In genomic region chr14:102026934-102027333, GRCh38 we compare ENCODE assay signal across 24 cellular contexts. TPM values are rescaled to one million over a fixed set of nuclear protein-coding genes. Genes with fewer than 3 reads are reported as not detected.
A peak's percentile ranks its signal among the peaks of the same experiment; 100 is the strongest.
DNase-seq lines count a peak whose midpoint lies in the region; ATAC-seq, FAIRE-seq and TF ChIP-seq lines count a peak whose summit lies in the region.
"Had no signal": no experiment of that assay in that cellular context is flagged by ENCODE, and none has a peak within 500 bp of the region (broad histone marks: within the 10 kb centered on the region; RNA-seq: fewer than 3 reads in every experiment).

No MANE protein-coding gene starts in this region.

- DNase-seq in activated naive CD8-positive, alpha-beta T cell treated with anti-CD3 and anti-CD28 coated beads, Interleukin-2, amount 50 U/mL, for 24 hours: no peak
- DNase-seq in PC-9: no peak
- DNase-seq in bronchial epithelial cell (ENCODE audit: low read depth): peak; percentile 79
- no peak for DNase-seq in retina
- DNase-seq in medulla oblongata (ENCODE audit: extremely low spot score): no peak
- no peak for DNase-seq in ureter (ENCODE audit: low spot score)
- DNase-seq: activated CD4-positive, alpha-beta T cell treated with anti-CD3 and anti-CD28 coated beads, Interleukin-2, amount 50 U/mL, for 1 hour; anterior cingulate cortex; effector memory CD4-positive, alpha-beta T cell; HCEC 1CT; head of caudate nucleus; immature natural killer cell; NCI-H1694 treated with DMSO at 0.1 percent for 48 hours; NCI-H345; NK-92 treated with Interleukin-12 subunit alpha and Interleukin-12 subunit beta, amount 100 ng/mL, for 24 hours; RPMI8226; stimulated activated CD4-positive, alpha-beta T cell treated with anti-CD3 and anti-CD28 coated beads, Interleukin-12 subunit alpha, Interleukin-12 subunit beta, amount 100 ng/mL, for 4 hours; stimulated activated CD8-positive, alpha-beta memory T cell treated with anti-CD3 and anti-CD28 coated beads, Interleukin-4, amount 100 ng/mL, for 48 hours had no signal

- H3K27ac ChIP-seq in PC-9 (peak overlapping the region; percentile 92), thymus (ENCODE audit: low read depth) (peak overlapping the region; percentile 2)
- H3K27ac ChIP-seq: HL-60, neutrophil had no signal

- CTCF ChIA-PET in PC-9 (lab: Charles Lee): no interaction called here

- no peak for TF ChIP-seq CTCF in PC-9 (conservative IDR thresholded peaks at IDR 0.05)
- TF ChIP-seq CTCF in bronchial epithelial cell (IDR thresholded peaks at IDR 0.05; ENCODE audit: insufficient read depth, low read length, severe bottlenecking): no peak

- H3K79me2 ChIP-seq in PC-9 (ENCODE audit: low read depth): peaks cover 19% of the 10 kb centered on the region

- POLR2A ChIA-PET in PC-9 (lab: Charles Lee; ENCODE audit: unreplicated experiment): no interaction called here

- peak overlapping the region; percentile 24 for H3K27ac Mint-ChIP-seq in activated naive CD8-positive, alpha-beta T cell
- no peak overlapping the region for H3K27ac Mint-ChIP-seq in activated naive CD8-positive, alpha-beta T cell treated with anti-CD3 and anti-CD28 coated beads, Interleukin-2, amount 50 U/mL, for 24 hours
- H3K27ac Mint-ChIP-seq: IgD-negative memory B cell had no signal

- H3K4me3 Mint-ChIP-seq in activated naive CD8-positive, alpha-beta T cell: no peak overlapping the region
- H3K4me3 Mint-ChIP-seq in activated naive CD8-positive, alpha-beta T cell treated with anti-CD3 and anti-CD28 coated beads, Interleukin-2, amount 50 U/mL, for 24 hours: no peak overlapping the region
- H3K4me3 Mint-ChIP-seq: CD8-positive, alpha-beta memory T cell; IgD-negative memory B cell; immature natural killer cell had no signal

- 96% methylated on average over 9 of the region's 9 CpGs for WGBS in thymus

- H3K27me3 ChIP-seq in PC-9 (ENCODE audit: insufficient read depth, low read depth) (no peaks in the 10 kb centered on the region), bronchial epithelial cell (ENCODE audit: control insufficient read depth, insufficient read depth, low read length) (no peaks in the 10 kb centered on the region), thymus (ENCODE audit: control insufficient read depth, insufficient read depth) (no peaks in the 10 kb centered on the region)
- H3K27me3 ChIP-seq: neutrophil had no signal

- H3F3A ChIP-seq in PC-9 (ENCODE audit: insufficient read depth, low read depth): peaks cover 77% of the 10 kb centered on the region

- peaks cover 39% of the 10 kb centered on the region for H3K4me1 ChIP-seq in PC-9 (replicated peaks; ENCODE audit: insufficient read depth)
- H3K4me1 ChIP-seq in thymus (ENCODE audit: control insufficient read depth, insufficient read depth, low read length): peaks cover 32% of the 10 kb centered on the region

- peaks cover 11% of the 10 kb centered on the region for H3K36me3 Mint-ChIP-seq in activated naive CD8-positive, alpha-beta T cell
- H3K36me3 Mint-ChIP-seq in activated naive CD8-positive, alpha-beta T cell treated with anti-CD3 and anti-CD28 coated beads, Interleukin-2, amount 50 U/mL, for 24 hours (ENCODE audit: low read depth): peaks cover 63% of the 10 kb centered on the region

- no peaks in the 10 kb centered on the region for H3K9me2 ChIP-seq in PC-9 (ENCODE audit: insufficient read depth)

- H3K9me3 ChIP-seq in PC-9 (ENCODE audit: insufficient read depth, low read depth): no peaks in the 10 kb centered on the region
- no peaks in the 10 kb centered on the region for H3K9me3 ChIP-seq in thymus (ENCODE audit: control insufficient read depth)
- H3K9me3 ChIP-seq: neutrophil had no signal

- intact Hi-C loops in PC-9 (cut with micrococcal nuclease; ENCODE audit: unreplicated experiment): loop anchor here (5.0 kb wide), 1 partner anchor 255 kb away; no protein-coding TSS in a partner anchor

- no peaks in the 10 kb centered on the region for H3K9me3 Mint-ChIP-seq in activated naive CD8-positive, alpha-beta T cell (ENCODE audit: low read depth)
- H3K9me3 Mint-ChIP-seq in activated naive CD8-positive, alpha-beta T cell treated with anti-CD3 and anti-CD28 coated beads, Interleukin-2, amount 50 U/mL, for 24 hours: no peaks in the 10 kb centered on the region
- H3K9me3 Mint-ChIP-seq: CD8-positive, alpha-beta memory T cell; IgD-negative memory B cell; immature natural killer cell had no signal

- H3K4me2 ChIP-seq in PC-9: no peak overlapping the region

- no peaks in the 10 kb centered on the region for H3K27me3 Mint-ChIP-seq in activated naive CD8-positive, alpha-beta T cell
- H3K27me3 Mint-ChIP-seq in activated naive CD8-positive, alpha-beta T cell treated with anti-CD3 and anti-CD28 coated beads, Interleukin-2, amount 50 U/mL, for 24 hours: no peaks in the 10 kb centered on the region
- H3K27me3 Mint-ChIP-seq: CD8-positive, alpha-beta memory T cell; IgD-negative memory B cell had no signal

- H3K36me3 ChIP-seq in PC-9 (ENCODE audit: low read depth) (peaks cover 73% of the 10 kb centered on the region), bronchial epithelial cell (ENCODE audit: control insufficient read depth, insufficient read depth, low read length) (peaks cover 42% of the 10 kb centered on the region), thymus (ENCODE audit: control insufficient read depth, insufficient read depth) (peaks cover 70% of the 10 kb centered on the region)

- H3K4me1 Mint-ChIP-seq in activated naive CD8-positive, alpha-beta T cell (ENCODE audit: low read depth): no peaks in the 10 kb centered on the region
- H3K4me1 Mint-ChIP-seq in activated naive CD8-positive, alpha-beta T cell treated with anti-CD3 and anti-CD28 coated beads, Interleukin-2, amount 50 U/mL, for 24 hours: no peaks in the 10 kb centered on the region
- H3K4me1 Mint-ChIP-seq: CD8-positive, alpha-beta memory T cell; IgD-negative memory B cell; immature natural killer cell had no signal

- H3K4me3 ChIP-seq in PC-9 (no peak overlapping the region), bronchial epithelial cell (ENCODE audit: low read depth, low read length) (no peak overlapping the region), thymus (ENCODE audit: low read length) (no peak overlapping the region)

- H2AFZ ChIP-seq in PC-9: no peak overlapping the region

- BruUV-seq in PC-9 (replicated peaks; lab: Mats Ljungman, UMichigan): no TSS peak

- H4K20me1 ChIP-seq in PC-9 (ENCODE audit: insufficient read depth): no peaks in the 10 kb centered on the region

- ATAC-seq in activated naive CD8-positive, alpha-beta T cell treated with anti-CD3 and anti-CD28 coated beads, Interleukin-2, amount 50 U/mL, for 24 hours: no peak

- no peak for FAIRE-seq in bronchial epithelial cell (lab: Jason Lieb, UNC)

RNA-seq across cellular contexts. Expression of gene HSP90AA1, which starts 59.9 kb away (rescaled TPM):
- total RNA-seq in PC-9 (2021) (1,314 and 1,931 TPM in 2 replicates), bronchial epithelial cell (140 and 280 TPM in 2 replicates), ureter (583 TPM)
- 251 TPM for polyA plus RNA-seq in thymus
